Comparison of ENCODE assay signal across 18 cellular contexts in genomic region chr9:16453390-16453789, GRCh38.
A peak's percentile ranks its signal among the peaks of the same experiment; 100 is the strongest.
DNase-seq lines count a peak whose midpoint lies in the region; ATAC-seq and TF ChIP-seq lines count a peak whose summit lies in the region.
"Had no signal": no experiment of that assay in that cellular context is flagged by ENCODE, and none has a peak within 500 bp of the region (broad histone marks: within the 10 kb centered on the region; RNA-seq: fewer than 3 reads in every experiment).

No MANE protein-coding gene starts in this region.

- H2AFZ ChIP-seq in mammary epithelial cell (ENCODE audit: low read depth, low read length) = no peak overlapping the region
- H2AFZ ChIP-seq: GM23338 had no signal

- H3K79me2 ChIP-seq in mammary epithelial cell (ENCODE audit: insufficient read depth, low read length) = no peaks in the 10 kb centered on the region

- no peak overlapping the region for H3K27ac Mint-ChIP-seq in MCF 10A (ENCODE audit: low read depth, unreplicated experiment)
- H3K27ac Mint-ChIP-seq: CD14-positive monocyte; CD4-positive, alpha-beta memory T cell; GM23338 had no signal

- POLR2A ChIA-PET in MCF 10A (lab: Yijun Ruan, JAX) = no interaction called here

- no peaks in the 10 kb centered on the region for H3K36me3 Mint-ChIP-seq in MCF 10A (ENCODE audit: insufficient read depth, unreplicated experiment)
- H3K36me3 Mint-ChIP-seq: CD14-positive monocyte; CD4-positive, alpha-beta memory T cell had no signal

- no peaks in the 10 kb centered on the region for H3K4me1 ChIP-seq in mammary epithelial cell (ENCODE audit: insufficient read depth, low read length)

- H3K27me3 ChIP-seq in mammary epithelial cell (ENCODE audit: insufficient read depth, low read length) = no peaks in the 10 kb centered on the region
- no peaks in the 10 kb centered on the region for H3K27me3 ChIP-seq in brain microvascular endothelial cell (replicated peaks)
- H3K27me3 ChIP-seq: BLaER1 had no signal

- no peaks in the 10 kb centered on the region for H3K9me3 Mint-ChIP-seq in MCF 10A (ENCODE audit: unreplicated experiment)
- H3K9me3 Mint-ChIP-seq: CD14-positive monocyte, GM23338 had no signal

- no peak overlapping the region for H3K4me3 ChIP-seq in mammary epithelial cell (replicated peaks in 1 of 3; ENCODE audit: insufficient read depth in 1 of 3, low read depth in 2 of 3, low read length in 3 of 3)
- H3K4me3 ChIP-seq in brain microvascular endothelial cell (ENCODE audit: low read depth, low read length) = no peak overlapping the region
- H3K4me3 ChIP-seq: BLaER1, GM23338, K562 had no signal

- DNase-seq in mammary epithelial cell (peak; percentile 42), MCF 10A (ENCODE audit: unreplicated experiment) (no peak), NCI-H69 (lab: John Stamatoyannopoulos, UW) (peak; percentile 28), renal cortical epithelial cell (ENCODE audit: low read depth) (peak; percentile 22), brain microvascular endothelial cell (no peak)
- DNase-seq: 8988T; CD4-positive, alpha-beta memory T cell; DMS153; DMS79 treated with DMSO at 0.1 percent for 48 hours; GF-D8; HCEC 1CT; IMR-90 had no signal

- no peaks in the 10 kb centered on the region for H4K20me1 ChIP-seq in mammary epithelial cell (ENCODE audit: insufficient read depth, low read length)
- H4K20me1 ChIP-seq: BLaER1 had no signal

- H3K4me2 ChIP-seq in mammary epithelial cell (ENCODE audit: insufficient read depth, low read depth, low read length) = no peak overlapping the region
- H3K4me2 ChIP-seq: BLaER1, GM23338 had no signal

- no peak for TF ChIP-seq CTCF in mammary epithelial cell (conservative IDR thresholded peaks at IDR 0.05 in 1 of 2, IDR thresholded peaks at IDR 0.05 in 1 of 2; ENCODE audit: extremely low read depth in 1 of 2, insufficient read depth in 1 of 2, low read depth in 1 of 2, low read length in 2 of 2)
- no peak for TF ChIP-seq CTCF in MCF 10A (IDR thresholded peaks at IDR 0.05; ENCODE audit: unreplicated experiment)
- no peak for TF ChIP-seq CTCF in brain microvascular endothelial cell (IDR thresholded peaks at IDR 0.05; ENCODE audit: low read depth, low read length, missing control alignments)

- H3K36me3 ChIP-seq in mammary epithelial cell (ENCODE audit: insufficient read depth, low read length) (no peaks in the 10 kb centered on the region), brain microvascular endothelial cell (replicated peaks) (no peaks in the 10 kb centered on the region)

- dilution Hi-C loops in mammary epithelial cell (cut with HindIII; ENCODE audit: low sequenced_read_pairs) = no loop called here

- H3K9ac ChIP-seq in mammary epithelial cell (ENCODE audit: insufficient read depth, low read length) = no peak overlapping the region
- H3K9ac ChIP-seq: BLaER1 had no signal

- BruUV-seq in mammary epithelial cell (replicated peaks; lab: Mats Ljungman, UMichigan) (no TSS peak), MCF 10A (replicated peaks; lab: Mats Ljungman, UMichigan) (no TSS peak)

- H3K4me3 Mint-ChIP-seq in MCF 10A (ENCODE audit: unreplicated experiment) = no peak overlapping the region
- H3K4me3 Mint-ChIP-seq: CD14-positive monocyte; CD4-positive, alpha-beta memory T cell; GM23338 had no signal

- CTCF ChIA-PET in mammary epithelial cell (lab: Charles Lee; ENCODE audit: low non-redundant PET) (no interaction called here), MCF 10A (lab: Yijun Ruan, JAX) (no interaction called here)

- no peaks in the 10 kb centered on the region for H3K9me3 ChIP-seq in mammary epithelial cell (replicated peaks; ENCODE audit: insufficient read depth, low read length)
- H3K9me3 ChIP-seq: BLaER1 had no signal

- H3K27me3 Mint-ChIP-seq in MCF 10A (ENCODE audit: insufficient read depth, unreplicated experiment) = no peaks in the 10 kb centered on the region
- H3K27me3 Mint-ChIP-seq: CD4-positive, alpha-beta memory T cell had no signal

- H3K27ac ChIP-seq in mammary epithelial cell (ENCODE audit: insufficient read depth, low read depth, low read length) = no peak overlapping the region
- H3K27ac ChIP-seq in brain microvascular endothelial cell = no peak overlapping the region
- H3K27ac ChIP-seq: BLaER1 had no signal

- no peak for ATAC-seq in HG03039 (IDR thresholded peaks at IDR 0.05; ENCODE audit: unreplicated experiment)
- no peak for ATAC-seq in HG02885 (IDR thresholded peaks at IDR 0.05; ENCODE audit: poor library complexity, unreplicated experiment)
- ATAC-seq: GM23338, K562 had no signal

- H3K4me1 Mint-ChIP-seq in MCF 10A (ENCODE audit: insufficient read depth, unreplicated experiment) = peaks cover 5% of the 10 kb centered on the region
- H3K4me1 Mint-ChIP-seq: CD14-positive monocyte; CD4-positive, alpha-beta memory T cell had no signal

- in situ Hi-C loops in mammary epithelial cell (cut with MboI; ENCODE audit: low sequenced_read_pairs in 2 of 2) = no loop called here
- in situ Hi-C loops in brain microvascular endothelial cell (cut with HindIII; ENCODE audit: low pct_ligation_motif_present, low sequenced_read_pairs) = no loop called here

- intact Hi-C loops in mammary epithelial cell (cut with micrococcal nuclease) (no loop called here), MCF 10A (cut with micrococcal nuclease) (no loop called here)

- WGBS in mammary epithelial cell (ENCODE audit: low coverage, missing lambda C conversion rate) = 75% methylated on average over 3 of the region's 3 CpGs

Comparison
In these comparisons a context has a peak if more than half of its experiments do, and no peak if none do; other contexts are left out.
1. DNase-seq: peak in mammary epithelial cell (single experiment), NCI-H69 (single experiment) and renal cortical epithelial cell (single experiment); none in MCF 10A (single experiment) and brain microvascular endothelial cell (single experiment).